ENCODE assay signal across 30 cellular contexts in genomic region chr1:77608893-77609292, GRCh38.
"Had no signal": no experiment of that assay in that cellular context is flagged by ENCODE, and none has a peak within 500 bp of the region (broad histone marks: within the 10 kb centered on the region; RNA-seq: fewer than 3 reads in every experiment).

No MANE protein-coding gene starts in this region.

- ATAC-seq: activated CD4-positive, alpha-beta T cell treated with anti-CD3 and anti-CD28 coated beads for 36 hours; activated CD8-positive, alpha-beta memory T cell treated with anti-CD3 and anti-CD28 coated beads, Interleukin-2, amount 10 ng/mL, durations not matched to agents 7 days and 5 days; activated CD8-positive, alpha-beta T cell treated with anti-CD3 and anti-CD28 coated beads, Interleukin-2, amount 10 ng/mL, durations not matched to agents 7 days and 5 days; body of pancreas; gastroesophageal sphincter; heart right ventricle had no signal

- H3K4me3 Mint-ChIP-seq: activated CD4-positive, alpha-beta memory T cell treated with anti-CD3 and anti-CD28 coated beads for 36 hours; activated CD4-positive, alpha-beta T cell treated with anti-CD3 and anti-CD28 coated beads for 36 hours; activated CD4-positive, alpha-beta T cell treated with anti-CD3 and anti-CD28 coated beads, Interleukin-2, amount 10 ng/mL, durations not matched to agents 24 days and 14 days; activated CD8-positive, alpha-beta memory T cell treated with anti-CD3 and anti-CD28 coated beads, Interleukin-2, amount 10 ng/mL, durations not matched to agents 7 days and 5 days; activated CD8-positive, alpha-beta T cell treated with anti-CD3 and anti-CD28 coated beads, Interleukin-2, amount 10 ng/mL, durations not matched to agents 7 days and 5 days; activated naive CD4-positive, alpha-beta T cell treated with anti-CD3 and anti-CD28 coated beads, Interleukin-2, amount 10 ng/mL, durations not matched to agents 7 days and 5 days; activated naive CD8-positive, alpha-beta T cell; activated T-helper 1 cell treated with anti-CD3 and anti-CD28 coated beads, Interleukin-12 subunit alpha, Interleukin-12 subunit beta, Interleukin-2, Interleukin-4 antibody, amounts not matched to agents 30 ng/mL and 10 ng/mL and 1 ng/mL, durations not matched to agents 14 hours and 24 hours and 36 hours had no signal

- DNase-seq: activated CD4-positive, alpha-beta memory T cell treated with anti-CD3 and anti-CD28 coated beads for 36 hours; activated CD4-positive, alpha-beta T cell treated with anti-CD3 and anti-CD28 coated beads for 36 hours; activated CD4-positive, alpha-beta T cell treated with anti-CD3 and anti-CD28 coated beads, Interleukin-2, amount 10 ng/mL, durations not matched to agents 24 days and 14 days; activated CD4-positive, CD25-positive, alpha-beta regulatory T cell; activated CD4-positive, CD25-positive, alpha-beta regulatory T cell treated with anti-CD3 and anti-CD28 coated beads, Interleukin-2, amount 50 U/mL, for 72 hours; activated CD8-positive, alpha-beta memory T cell treated with anti-CD3 and anti-CD28 coated beads, Interleukin-2, amount 10 ng/mL, durations not matched to agents 7 days and 5 days; activated CD8-positive, alpha-beta memory T cell treated with anti-CD3 and anti-CD28 coated beads, Interleukin-2, amount 50 U/mL, for 4 hours; activated CD8-positive, alpha-beta T cell treated with anti-CD3 and anti-CD28 coated beads, Interleukin-2, amount 10 ng/mL, durations not matched to agents 7 days and 5 days; activated effector memory CD4-positive, alpha-beta T cell treated with anti-CD3 and anti-CD28 coated beads, Interleukin-2, amount 50 U/mL, for 16 hours; activated naive CD4-positive, alpha-beta T cell treated with anti-CD3 and anti-CD28 coated beads, Interleukin-2, amount 10 ng/mL, durations not matched to agents 7 days and 5 days; activated T-cell treated with anti-CD3 and anti-CD28 coated beads, Interleukin-2, amount 50 U/mL, for 1 hour; activated T-cell treated with anti-CD3 and anti-CD28 coated beads, Interleukin-2, amount 50 U/mL, for 48 hours; adrenal gland; amygdala; aorta; body of pancreas; central memory CD4-positive, alpha-beta T cell; cerebellar nuclear complex; colonic mucosa; effector CD8-positive, alpha-beta T cell; esophagus squamous epithelium; foreskin melanocyte; heart right ventricle; hippocampal formation; T-helper 2 cell had no signal

- H3K27me3 Mint-ChIP-seq: activated CD4-positive, alpha-beta memory T cell treated with anti-CD3 and anti-CD28 coated beads for 36 hours; activated CD4-positive, alpha-beta T cell treated with anti-CD3 and anti-CD28 coated beads for 36 hours; activated CD4-positive, alpha-beta T cell treated with anti-CD3 and anti-CD28 coated beads, Interleukin-2, amount 10 ng/mL, durations not matched to agents 24 days and 14 days; activated CD8-positive, alpha-beta memory T cell treated with anti-CD3 and anti-CD28 coated beads, Interleukin-2, amount 10 ng/mL, durations not matched to agents 7 days and 5 days; activated naive CD4-positive, alpha-beta T cell treated with anti-CD3 and anti-CD28 coated beads, Interleukin-2, amount 10 ng/mL, durations not matched to agents 7 days and 5 days; activated naive CD8-positive, alpha-beta T cell had no signal

- H3K36me3 ChIP-seq: adrenal gland, cardiac muscle cell, colonic mucosa had no signal

- H3K9me3 ChIP-seq: body of pancreas had no signal

- H3K27ac Mint-ChIP-seq: activated CD4-positive, alpha-beta memory T cell treated with anti-CD3 and anti-CD28 coated beads for 36 hours; activated CD4-positive, alpha-beta T cell treated with anti-CD3 and anti-CD28 coated beads for 36 hours; activated CD4-positive, alpha-beta T cell treated with anti-CD3 and anti-CD28 coated beads, Interleukin-2, amount 10 ng/mL, durations not matched to agents 24 days and 14 days; activated CD8-positive, alpha-beta memory T cell treated with anti-CD3 and anti-CD28 coated beads, Interleukin-2, amount 10 ng/mL, durations not matched to agents 7 days and 5 days; activated CD8-positive, alpha-beta T cell treated with anti-CD3 and anti-CD28 coated beads, Interleukin-2, amount 10 ng/mL, durations not matched to agents 7 days and 5 days; activated naive CD4-positive, alpha-beta T cell treated with anti-CD3 and anti-CD28 coated beads, Interleukin-2, amount 10 ng/mL, durations not matched to agents 7 days and 5 days; activated naive CD8-positive, alpha-beta T cell; activated T-helper 1 cell treated with anti-CD3 and anti-CD28 coated beads, Interleukin-12 subunit alpha, Interleukin-12 subunit beta, Interleukin-2, Interleukin-4 antibody, amounts not matched to agents 30 ng/mL and 10 ng/mL and 1 ng/mL, durations not matched to agents 14 hours and 24 hours and 36 hours; activated T-helper 2 cell treated with anti-CD3 and anti-CD28 coated beads, Interferon-gamma antibody, Interleukin-2, Interleukin-4, amounts not matched to agents 10 μg/mL and 5 μg/mL and 100 μg/mL, durations not matched to agents 14 hours and 24 hours and 36 hours had no signal

- H3K27me3 ChIP-seq: adrenal gland, body of pancreas, cardiac muscle cell, colonic mucosa, esophagus squamous epithelium, gastroesophageal sphincter, heart right ventricle had no signal

- H3K4me1 ChIP-seq: colonic mucosa had no signal

- H3K4me3 ChIP-seq: adrenal gland, body of pancreas, cardiac muscle cell, colonic mucosa, esophagus squamous epithelium, gastroesophageal sphincter, heart right ventricle had no signal

- H3K4me1 Mint-ChIP-seq: activated CD8-positive, alpha-beta memory T cell treated with anti-CD3 and anti-CD28 coated beads, Interleukin-2, amount 10 ng/mL, durations not matched to agents 7 days and 5 days; activated naive CD4-positive, alpha-beta T cell treated with anti-CD3 and anti-CD28 coated beads, Interleukin-2, amount 10 ng/mL, durations not matched to agents 7 days and 5 days had no signal

- H3K27ac ChIP-seq: adrenal gland, body of pancreas, cardiac muscle cell, colonic mucosa, esophagus squamous epithelium, gastroesophageal sphincter, heart right ventricle had no signal
